ENCODE assay signal across 8 cellular contexts in the genomic region with DNA sequence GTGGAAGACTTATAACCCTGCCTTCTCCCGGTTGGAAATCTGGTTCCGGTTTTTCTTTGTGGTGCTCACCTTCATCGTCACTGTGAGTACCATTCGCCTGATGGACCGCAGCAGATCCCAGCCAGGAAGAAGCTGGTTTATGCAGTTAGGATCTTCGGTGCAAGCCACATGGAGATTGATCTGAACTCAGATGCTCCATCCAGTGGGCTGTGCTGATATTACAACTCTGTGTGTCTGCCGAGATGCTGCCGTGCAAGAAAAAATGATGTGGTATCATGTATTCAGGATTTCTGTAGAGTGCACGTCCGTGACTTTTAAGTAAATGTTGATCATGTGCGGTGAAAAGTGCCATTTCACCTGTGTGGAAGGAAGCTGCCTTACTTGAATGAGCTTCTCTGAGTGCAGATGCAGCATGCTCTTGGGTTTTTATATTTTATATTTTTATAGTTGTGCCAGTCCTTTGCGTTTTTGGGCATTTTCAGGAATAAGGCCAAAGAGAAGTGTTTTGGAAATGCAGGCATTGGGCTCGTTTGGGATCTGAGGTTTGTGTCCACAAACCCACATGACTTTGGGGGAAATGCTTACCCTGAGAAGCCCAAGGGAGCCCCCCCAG. TPM values are rescaled to one million over a fixed set of nuclear protein-coding genes. Genes with fewer than 3 reads are reported as not detected.
DNase-seq lines count a peak whose midpoint lies in the region; ATAC-seq and TF ChIP-seq lines count a peak whose summit lies in the region.

No MANE protein-coding gene starts in this region.

- H3F3A ChIP-seq in Loucy (ENCODE audit: low read depth): no peaks in the 10 kb centered on the region

- no peaks in the 10 kb centered on the region for H3K9me3 Mint-ChIP-seq in activated naive CD4-positive, alpha-beta T cell treated with anti-CD3 and anti-CD28 coated beads, Interleukin-2, amount 50 U/mL, for 72 hours
- H3K9me3 Mint-ChIP-seq in glutamatergic neuron (ENCODE audit: unreplicated experiment): peaks cover 7% of the 10 kb centered on the region

- peaks cover 3% of the 10 kb centered on the region for H3K27me3 Mint-ChIP-seq in glutamatergic neuron (ENCODE audit: unreplicated experiment)

- H3K27ac ChIP-seq in SJSA1: no peak overlapping the region

- ATAC-seq in activated naive CD4-positive, alpha-beta T cell treated with anti-CD3 and anti-CD28 coated beads, Interleukin-2, amount 50 U/mL, for 72 hours: peak; percentile 56 to 57
- ATAC-seq in HG02884 (IDR thresholded peaks at IDR 0.05; ENCODE audit: unreplicated experiment): no peak
- no peak for ATAC-seq in GM18505 (IDR thresholded peaks at IDR 0.05; ENCODE audit: unreplicated experiment)

- H3K36me3 ChIP-seq in Loucy (ENCODE audit: insufficient read depth, low read length) (peaks cover 58% of the 10 kb centered on the region; the same call in 1 of the 2 replicates), SJSA1 (peaks cover 54% of the 10 kb centered on the region)

- H3K9me3 ChIP-seq in Loucy (ENCODE audit: insufficient read depth, low read depth, low read length) (no peaks in the 10 kb centered on the region), SJSA1 (replicated peaks) (no peaks in the 10 kb centered on the region)

- no peak overlapping the region for H3K4me3 ChIP-seq in Loucy (ENCODE audit: low read length, poor library complexity, severe bottlenecking)
- no peak overlapping the region for H3K4me3 ChIP-seq in SJSA1

- no peak overlapping the region for H3K4me2 ChIP-seq in Loucy (ENCODE audit: low read depth, low read length, poor library complexity, severe bottlenecking)

- no peaks in the 10 kb centered on the region for H3K9me2 ChIP-seq in Loucy (replicated peaks; ENCODE audit: low read depth, low read length)

- DNase-seq in EH (ENCODE audit: low read depth) (peak; percentile 77), SJSA1 (ENCODE audit: low read depth in 1 of 2, low spot score in 2 of 2) (peak; percentile 43 to 71), glutamatergic neuron (peak; percentile 80), pons (ENCODE audit: low spot score) (peak; percentile 81)
- DNase-seq in activated naive CD4-positive, alpha-beta T cell treated with anti-CD3 and anti-CD28 coated beads, Interleukin-2, amount 50 U/mL, for 72 hours (ENCODE audit: low spot score in 2 of 2): peak in 1 of 2 donors; percentile 63

- H3K4me1 ChIP-seq in Loucy (ENCODE audit: insufficient read depth, low read length, poor library complexity, severe bottlenecking) (no peaks in the 10 kb centered on the region), SJSA1 (replicated peaks) (no peaks in the 10 kb centered on the region)

- H3K36me3 Mint-ChIP-seq in activated naive CD4-positive, alpha-beta T cell treated with anti-CD3 and anti-CD28 coated beads, Interleukin-2, amount 50 U/mL, for 72 hours: peaks cover 10 to 17% of the 10 kb centered on the region in 2 donors
- H3K36me3 Mint-ChIP-seq in glutamatergic neuron (ENCODE audit: unreplicated experiment): no peaks in the 10 kb centered on the region

- H3K27me3 ChIP-seq in Loucy (ENCODE audit: insufficient read depth, low read length, poor library complexity, severe bottlenecking) (no peaks in the 10 kb centered on the region), SJSA1 (replicated peaks) (no peaks in the 10 kb centered on the region)

- no peak overlapping the region for H3K4me3 Mint-ChIP-seq in glutamatergic neuron (ENCODE audit: unreplicated experiment)

- no peak for TF ChIP-seq POLR2A in GM18505 (IDR thresholded peaks at IDR 0.05; ENCODE audit: borderline replicate concordance, extremely low read depth, insufficient read depth, insufficient read length)

- TF ChIP-seq CTCF in Loucy (conservative IDR thresholded peaks at IDR 0.05; ENCODE audit: low read length) (peak; percentile 72), glutamatergic neuron (IDR thresholded peaks at IDR 0.05; ENCODE audit: partially characterized antibody, unreplicated experiment) (peak; percentile 85)

- H3K9ac ChIP-seq in Loucy (ENCODE audit: low read depth, low read length, poor library complexity, severe bottlenecking): no peak overlapping the region

- H3K27ac Mint-ChIP-seq in activated naive CD4-positive, alpha-beta T cell treated with anti-CD3 and anti-CD28 coated beads, Interleukin-2, amount 50 U/mL, for 72 hours: peak overlapping the region in 1 of 2 donors; percentile 79
- H3K27ac Mint-ChIP-seq in glutamatergic neuron (ENCODE audit: unreplicated experiment): peak overlapping the region; percentile 15

- H3K4me1 Mint-ChIP-seq in glutamatergic neuron (ENCODE audit: low read depth, unreplicated experiment): peaks cover 20% of the 10 kb centered on the region

- H2AFZ ChIP-seq in Loucy (ENCODE audit: low read length): no peak overlapping the region

- H4K20me1 ChIP-seq in Loucy (ENCODE audit: insufficient read depth, low read length, poor library complexity, severe bottlenecking): no peaks in the 10 kb centered on the region

- no peaks in the 10 kb centered on the region for H3K79me2 ChIP-seq in Loucy (ENCODE audit: insufficient read depth, low read length)

RNA-seq across cellular contexts. Expression of gene DYNLT1, which starts 39.2 kb away (rescaled TPM):
- total RNA-seq in SJSA1 (2014; rRNA removed; shearing (Covaris generic)): 136 and 199 TPM in 2 replicates
- 10 to 100 TPM; 51.4 to 91.0 TPM for total RNA-seq in activated naive CD4-positive, alpha-beta T cell treated with anti-CD3 and anti-CD28 coated beads, Interleukin-2, amount 50 U/mL, for 72 hours
- total RNA-seq in glutamatergic neuron (ENCODE audit: unreplicated experiment): 261 TPM

RNA-seq across cellular contexts. Expression of gene SYTL3, which starts 44.5 kb away (rescaled TPM):
- total RNA-seq in SJSA1 (2014; rRNA removed; shearing (Covaris generic)): 14.7 and 17.5 TPM in 2 replicates
- total RNA-seq in activated naive CD4-positive, alpha-beta T cell treated with anti-CD3 and anti-CD28 coated beads, Interleukin-2, amount 50 U/mL, for 72 hours: 100 to 1,000 TPM; 122 to 143 TPM
- total RNA-seq in glutamatergic neuron (ENCODE audit: unreplicated experiment): 2.8 TPM

RNA-seq across cellular contexts. Expression of gene TMEM181, which starts 45.5 kb away (rescaled TPM):
- total RNA-seq in SJSA1 (2014; rRNA removed; shearing (Covaris generic)): 28.4 and 41.3 TPM in 2 replicates
- total RNA-seq in activated naive CD4-positive, alpha-beta T cell treated with anti-CD3 and anti-CD28 coated beads, Interleukin-2, amount 50 U/mL, for 72 hours: 10 to 100 TPM; 11.9 to 12.3 TPM
- 44.3 TPM for total RNA-seq in glutamatergic neuron (ENCODE audit: unreplicated experiment)

Comparison
In these comparisons a context has a peak if more than half of its experiments do, and no peak if none do; other contexts are left out.
1. ATAC-seq: peak in activated naive CD4-positive, alpha-beta T cell treated with anti-CD3 and anti-CD28 coated beads, Interleukin-2, amount 50 U/mL, for 72 hours (2 of 2); none in HG02884 (single experiment) and GM18505 (single experiment).